In the genomic region with DNA sequence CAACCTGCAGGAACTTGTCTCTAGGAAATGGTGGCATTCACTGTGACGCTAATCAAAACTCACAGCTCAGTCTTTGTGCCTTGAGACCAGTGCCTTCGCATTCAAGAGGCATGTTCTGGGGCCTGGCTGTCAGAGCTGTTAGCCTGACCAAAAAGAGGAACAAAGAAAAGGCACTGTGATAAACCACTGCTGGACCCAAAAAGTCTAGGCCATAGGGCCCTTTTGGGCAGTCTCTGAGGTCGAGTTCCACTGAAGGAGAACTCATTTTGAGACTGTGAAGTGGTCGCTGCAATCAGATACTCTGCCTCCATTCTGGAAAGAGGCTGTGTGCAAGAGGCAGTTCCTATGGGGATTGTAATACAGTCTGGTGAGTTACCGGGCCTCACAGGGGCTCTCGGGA, we compare ENCODE assay signal across 6 cellular contexts.
DNase-seq lines count a peak whose midpoint lies in the region; ATAC-seq and FAIRE-seq lines count a peak whose summit lies in the region.
"Not testable (repeated sequence)": the region's sequence is repeated elsewhere in the genome, so short reads cannot be mapped to it uniquely, and the experiment has no call there.

No MANE protein-coding gene starts in this region.

- peak; percentile 74 for FAIRE-seq in GM18507 (lab: Jason Lieb, UNC)

- ATAC-seq in GM19035 (IDR thresholded peaks at IDR 0.05; ENCODE audit: unreplicated experiment) = peak; percentile 81
- peak; percentile 77 for ATAC-seq in HG02588 (IDR thresholded peaks at IDR 0.05; ENCODE audit: unreplicated experiment)
- ATAC-seq in HG02798 (IDR thresholded peaks at IDR 0.05; ENCODE audit: poor library complexity, unreplicated experiment) = peak; percentile 64
- peak; percentile 90 for ATAC-seq in HG03432 (IDR thresholded peaks at IDR 0.05; ENCODE audit: unreplicated experiment)
- peak; percentile 86 for ATAC-seq in HG03565 (IDR thresholded peaks at IDR 0.05; ENCODE audit: unreplicated experiment)

- DNase-seq in GM18507 (ENCODE audit: extremely low spot score, insufficient read length, low read depth) = not testable (repeated sequence)
